In genomic region chr1:23720256-23720995, GRCh38 we compare ENCODE assay signal across 8 cellular contexts. TPM values are rescaled to one million over a fixed set of nuclear protein-coding genes. Genes with fewer than 3 reads are reported as not detected.
A peak's percentile ranks its signal among the peaks of the same experiment; 100 is the strongest.
DNase-seq lines count a peak whose midpoint lies in the region; ATAC-seq and TF ChIP-seq lines count a peak whose summit lies in the region.

No MANE protein-coding gene starts in this region.

- H3K4me3 Mint-ChIP-seq in T-helper 2 cell treated with Interferon-gamma antibody and Interleukin-4, amounts not matched to agents 5 μg/mL and 100 μg/mL, for 36 hours = no peak overlapping the region
- no peak overlapping the region for H3K4me3 Mint-ChIP-seq in type B pancreatic cell

- intact Hi-C loops in gastrocnemius medialis (cut with DNase I; ENCODE audit: low total_unique reads) = no loop called here

- H3K36me3 ChIP-seq in gastrocnemius medialis = no peaks in the 10 kb centered on the region

- no peaks in the 10 kb centered on the region for H3K36me3 Mint-ChIP-seq in T-helper 2 cell treated with Interferon-gamma antibody and Interleukin-4, amounts not matched to agents 5 μg/mL and 100 μg/mL, for 36 hours (ENCODE audit: low read depth)
- H3K36me3 Mint-ChIP-seq in type B pancreatic cell = peaks cover 3% of the 10 kb centered on the region

- H3K4me1 ChIP-seq in gastrocnemius medialis = peaks cover 6% of the 10 kb centered on the region in 2 donors

- TF ChIP-seq POLR2A in gastrocnemius medialis (IDR thresholded peaks at IDR 0.05) = no peak

- no peaks in the 10 kb centered on the region for H3K27me3 ChIP-seq in gastrocnemius medialis

- TF ChIP-seq CTCF in type B pancreatic cell (conservative IDR thresholded peaks at IDR 0.05) = no peak
- no peak for TF ChIP-seq CTCF in gastrocnemius medialis (IDR thresholded peaks at IDR 0.05 in 4 of 5, conservative IDR thresholded peaks at IDR 0.05 in 1 of 5)

- no peak overlapping the region for H3K4me3 ChIP-seq in gastrocnemius medialis

- no peaks in the 10 kb centered on the region for H3K27me3 Mint-ChIP-seq in T-helper 2 cell treated with Interferon-gamma antibody and Interleukin-4, amounts not matched to agents 5 μg/mL and 100 μg/mL, for 36 hours (ENCODE audit: low read depth)
- no peaks in the 10 kb centered on the region for H3K27me3 Mint-ChIP-seq in type B pancreatic cell

- peak overlapping the region in 1 of 4 donors; percentile 79 for H3K27ac ChIP-seq in gastrocnemius medialis

- no peaks in the 10 kb centered on the region for H3K9me3 ChIP-seq in gastrocnemius medialis

- DNase-seq in stimulated activated CD4-positive, alpha-beta T cell treated with anti-CD3 and anti-CD28 coated beads, Interleukin-4, amount 100 ng/mL, for 24 hours = peak; percentile 31
- no peak for DNase-seq in stimulated activated CD4-positive, alpha-beta T cell treated with anti-CD3 and anti-CD28 coated beads, Interleukin-4, amount 100 ng/mL, for 4 hours
- peak; percentile 43 for DNase-seq in T-helper 2 cell treated with Interferon-gamma antibody and Interleukin-4, amounts not matched to agents 5 μg/mL and 100 μg/mL, for 36 hours (ENCODE audit: low spot score)
- no peak for DNase-seq in type B pancreatic cell (ENCODE audit: extremely low spot score, unreplicated experiment)
- DNase-seq in gastrocnemius medialis = no peak
- no peak for DNase-seq in SW 1271 (lab: John Stamatoyannopoulos, UW)
- DNase-seq in HPDE6-E6E7 (ENCODE audit: extremely low spot score) = no peak

- in situ Hi-C loops in gastrocnemius medialis (cut with MboI; ENCODE audit: low sequenced_read_pairs in 4 of 4) = no loop called here

- peak overlapping the region; percentile 57 for H3K27ac Mint-ChIP-seq in T-helper 2 cell treated with Interferon-gamma antibody and Interleukin-4, amounts not matched to agents 5 μg/mL and 100 μg/mL, for 36 hours
- H3K27ac Mint-ChIP-seq in type B pancreatic cell = no peak overlapping the region

- peak; percentile 53 for ATAC-seq in HG02840 (IDR thresholded peaks at IDR 0.05; ENCODE audit: low FRiP score, unreplicated experiment)
- no peak for ATAC-seq in gastrocnemius medialis

- no peaks in the 10 kb centered on the region for H3K9me3 Mint-ChIP-seq in T-helper 2 cell treated with Interferon-gamma antibody and Interleukin-4, amounts not matched to agents 5 μg/mL and 100 μg/mL, for 36 hours
- no peaks in the 10 kb centered on the region for H3K9me3 Mint-ChIP-seq in type B pancreatic cell

- H3K4me1 Mint-ChIP-seq in T-helper 2 cell treated with Interferon-gamma antibody and Interleukin-4, amounts not matched to agents 5 μg/mL and 100 μg/mL, for 36 hours (ENCODE audit: low read depth) = peaks cover 7% of the 10 kb centered on the region
- no peaks in the 10 kb centered on the region for H3K4me1 Mint-ChIP-seq in type B pancreatic cell (ENCODE audit: unreplicated experiment)

RNA-seq across cellular contexts. Expression of gene ELOA, which starts 22.8 kb away (rescaled TPM):
- total RNA-seq in type B pancreatic cell (ENCODE audit: low replicate concordance) (39.6 and 44.3 TPM in 2 replicates), gastrocnemius medialis (10 to 100 TPM; 44.7 to 73.0 (median 59.0) TPM)

RNA-seq across cellular contexts. Expression of gene RPL11, which starts 28.8 kb away (rescaled TPM):
- total RNA-seq in type B pancreatic cell (ENCODE audit: low replicate concordance) (1,209 and 1,301 TPM in 2 replicates), gastrocnemius medialis (100 to 1,000 TPM; 302 to 593 (median 504) TPM)

RNA-seq across cellular contexts. Expression of gene PITHD1, which starts 57.8 kb away (rescaled TPM):
- total RNA-seq in type B pancreatic cell (ENCODE audit: low replicate concordance) (71.1 and 113 TPM in 2 replicates), gastrocnemius medialis (100 to 1,000 TPM in 1 of 4 donors, 10 to 100 TPM in 3; 79.9 to 104 (median 90.3) TPM)

Comparison
In these comparisons a context has a peak if more than half of its experiments do, and no peak if none do; other contexts are left out.
1. DNase-seq: peak in stimulated activated CD4-positive, alpha-beta T cell treated with anti-CD3 and anti-CD28 coated beads, Interleukin-4, amount 100 ng/mL, for 24 hours (single experiment) and T-helper 2 cell treated with Interferon-gamma antibody and Interleukin-4, amounts not matched to agents 5 μg/mL and 100 μg/mL, for 36 hours (single experiment); none in stimulated activated CD4-positive, alpha-beta T cell treated with anti-CD3 and anti-CD28 coated beads, Interleukin-4, amount 100 ng/mL, for 4 hours (0 of 2), type B pancreatic cell (single experiment), gastrocnemius medialis (0 of 2), SW 1271 (0 of 2) and HPDE6-E6E7 (single experiment).